In genomic region chr9:8863886-8864881, GRCh38 we compare ENCODE assay signal across 18 cellular contexts.
DNase-seq lines count a peak whose midpoint lies in the region; TF ChIP-seq lines count a peak whose summit lies in the region.
"Had no signal": no experiment of that assay in that cellular context is flagged by ENCODE, and none has a peak within 500 bp of the region (broad histone marks: within the 10 kb centered on the region; RNA-seq: fewer than 3 reads in every experiment).

No MANE protein-coding gene starts in this region.

- H3K9ac ChIP-seq in smooth muscle cell (ENCODE audit: low read depth): no peak overlapping the region

- peak overlapping the region; percentile 73 for H2AFZ ChIP-seq in smooth muscle cell (ENCODE audit: low read depth)

- H3K27ac ChIP-seq in cardiac muscle cell: peak overlapping the region; percentile 41
- peak overlapping the region; percentile 61 for H3K27ac ChIP-seq in ectodermal cell (ENCODE audit: insufficient read depth, low read depth, low read length, poor library complexity, severe bottlenecking)
- peak overlapping the region; percentile 69 for H3K27ac ChIP-seq in smooth muscle cell (ENCODE audit: low read depth)
- H3K27ac ChIP-seq: brain microvascular endothelial cell, heart left ventricle, VCaP had no signal

- intact Hi-C loops in cardiac septum (cut with DNase I): no loop called here

- H3K27me3 ChIP-seq in cardiac muscle cell (no peaks in the 10 kb centered on the region), ectodermal cell (ENCODE audit: control insufficient read depth, insufficient read depth, low read length, poor library complexity, severe bottlenecking) (no peaks in the 10 kb centered on the region), kidney epithelial cell (ENCODE audit: control insufficient read depth, insufficient read depth, low read length) (no peaks in the 10 kb centered on the region), smooth muscle cell (ENCODE audit: low read depth) (no peaks in the 10 kb centered on the region)
- H3K27me3 ChIP-seq: brain microvascular endothelial cell had no signal

- H3K36me3 Mint-ChIP-seq in progenitor cell of endocrine pancreas (ENCODE audit: insufficient read depth): no peaks in the 10 kb centered on the region
- H3K36me3 Mint-ChIP-seq: naive thymus-derived CD8-positive, alpha-beta T cell; stimulated activated effector memory CD8-positive, alpha-beta T cell treated with anti-CD3 and anti-CD28 coated beads, Interleukin-12 subunit alpha, Interleukin-12 subunit beta, amount 100 ng/mL, for 72 hours had no signal

- H3F3A ChIP-seq in smooth muscle cell (ENCODE audit: low read depth): no peaks in the 10 kb centered on the region

- H3K4me1 ChIP-seq in cardiac muscle cell (ENCODE audit: low read depth) (peaks cover 56% of the 10 kb centered on the region), ectodermal cell (ENCODE audit: control insufficient read depth, insufficient read depth, low read length) (peaks cover 22% of the 10 kb centered on the region), smooth muscle cell (ENCODE audit: low read depth) (peaks cover 25% of the 10 kb centered on the region)

- H3K36me3 ChIP-seq in cardiac muscle cell: no peaks in the 10 kb centered on the region
- no peaks in the 10 kb centered on the region for H3K36me3 ChIP-seq in ectodermal cell (ENCODE audit: control insufficient read depth, insufficient read depth, low read length)
- H3K36me3 ChIP-seq in kidney epithelial cell (ENCODE audit: control insufficient read depth, insufficient read depth, low read length): no peaks in the 10 kb centered on the region
- H3K36me3 ChIP-seq in smooth muscle cell (ENCODE audit: low read depth): no peaks in the 10 kb centered on the region
- H3K36me3 ChIP-seq: brain microvascular endothelial cell, heart left ventricle had no signal

- H3K4me3 ChIP-seq in cardiac muscle cell (no peak overlapping the region), ectodermal cell (ENCODE audit: insufficient read depth, low read depth, low read length) (no peak overlapping the region), kidney epithelial cell (ENCODE audit: low read depth, low read length) (no peak overlapping the region), smooth muscle cell (peak overlapping the region; percentile 28)
- H3K4me3 ChIP-seq: heart left ventricle had no signal

- no peak overlapping the region for H3K27ac Mint-ChIP-seq in progenitor cell of endocrine pancreas
- H3K27ac Mint-ChIP-seq: CD4-positive, alpha-beta T cell; naive thymus-derived CD8-positive, alpha-beta T cell; stimulated activated effector memory CD8-positive, alpha-beta T cell treated with anti-CD3 and anti-CD28 coated beads, Interleukin-12 subunit alpha, Interleukin-12 subunit beta, amount 100 ng/mL, for 72 hours had no signal

- no peak overlapping the region for H3K4me3 Mint-ChIP-seq in progenitor cell of endocrine pancreas (ENCODE audit: low read depth)
- H3K4me3 Mint-ChIP-seq: CD4-positive, alpha-beta T cell; naive thymus-derived CD8-positive, alpha-beta T cell; stimulated activated effector memory CD8-positive, alpha-beta T cell treated with anti-CD3 and anti-CD28 coated beads, Interleukin-12 subunit alpha, Interleukin-12 subunit beta, amount 100 ng/mL, for 72 hours had no signal

- TF ChIP-seq CTCF in cardiac muscle cell (IDR thresholded peaks at IDR 0.05; ENCODE audit: low read depth, low read length) (no peak), kidney epithelial cell (IDR thresholded peaks at IDR 0.05; ENCODE audit: insufficient read depth, low read length, poor library complexity, severe bottlenecking) (no peak), smooth muscle cell (IDR thresholded peaks at IDR 0.05; ENCODE audit: borderline replicate concordance, insufficient read depth, poor library complexity, severe bottlenecking) (no peak), progenitor cell of endocrine pancreas (IDR thresholded peaks at IDR 0.05; ENCODE audit: unreplicated experiment) (no peak)

- peak overlapping the region; percentile 82 for H3K4me2 ChIP-seq in smooth muscle cell

- 60 to 66% methylated on average over 7 to 8 of the region's 8 CpGs for WGBS in ectodermal cell, 2 experiments
- WGBS in smooth muscle cell (ENCODE audit: low lambda C conversion rate): 20% methylated on average over 8 of the region's 8 CpGs

- H3K79me2 ChIP-seq in smooth muscle cell (ENCODE audit: low read depth): no peaks in the 10 kb centered on the region

- H3K27me3 Mint-ChIP-seq in progenitor cell of endocrine pancreas: peaks cover 21% of the 10 kb centered on the region

- no peaks in the 10 kb centered on the region for H4K20me1 ChIP-seq in smooth muscle cell (ENCODE audit: low read depth)

- peaks cover 6% of the 10 kb centered on the region for H3K4me1 Mint-ChIP-seq in progenitor cell of endocrine pancreas (ENCODE audit: low read depth)

- DNase-seq in cardiac muscle cell (ENCODE audit: low read depth in 1 of 2, low spot score in 1 of 2) (peak; percentile 33 to 75), cardiac septum (ENCODE audit: low spot score) (no peak), kidney epithelial cell (ENCODE audit: low read depth) (peak; percentile 51), smooth muscle cell (lab: John Stamatoyannopoulos, UW; ENCODE audit: unreplicated experiment) (no peak), progenitor cell of endocrine pancreas (ENCODE audit: low spot score, unreplicated experiment) (no peak), T-helper 1 cell (no peak)
- DNase-seq in activated CD8-positive, alpha-beta memory T cell treated with anti-CD3 and anti-CD28 coated beads, Interleukin-2, amount 50 U/mL, for 48 hours: no peak
- DNase-seq: activated gamma-delta T cell treated with Interleukin-2 at 50 U/mL for 16 hours; brain microvascular endothelial cell; CD4-positive, alpha-beta T cell; heart left ventricle; naive thymus-derived CD8-positive, alpha-beta T cell; NCI-H1092; NCI-H2171; stimulated activated CD4-positive, alpha-beta T cell treated with anti-CD3 and anti-CD28 coated beads, Interleukin-4, amount 100 ng/mL, for 4 hours had no signal

- H3K9me3 Mint-ChIP-seq in progenitor cell of endocrine pancreas (ENCODE audit: low read depth): peaks cover 4% of the 10 kb centered on the region
- H3K9me3 Mint-ChIP-seq: CD4-positive, alpha-beta T cell; naive thymus-derived CD8-positive, alpha-beta T cell; stimulated activated effector memory CD8-positive, alpha-beta T cell treated with anti-CD3 and anti-CD28 coated beads, Interleukin-12 subunit alpha, Interleukin-12 subunit beta, amount 100 ng/mL, for 72 hours had no signal

- H3K9me3 ChIP-seq in cardiac muscle cell (ENCODE audit: low read depth) (no peaks in the 10 kb centered on the region), ectodermal cell (ENCODE audit: control insufficient read depth, low read length) (no peaks in the 10 kb centered on the region), smooth muscle cell (replicated peaks; ENCODE audit: low read depth) (no peaks in the 10 kb centered on the region)
- H3K9me3 ChIP-seq: heart left ventricle had no signal

Comparison
In these comparisons a context has a peak if more than half of its experiments do, and no peak if none do; other contexts are left out.
1. DNase-seq: peak in cardiac muscle cell (2 of 2) and kidney epithelial cell (single experiment); none in cardiac septum (single experiment), smooth muscle cell (single experiment), progenitor cell of endocrine pancreas (single experiment), activated CD8-positive, alpha-beta memory T cell treated with anti-CD3 and anti-CD28 coated beads, Interleukin-2, amount 50 U/mL, for 48 hours (single experiment) and T-helper 1 cell (0 of 5).
2. Peak in every context shown above with its lines, with median percentiles within 50 percentile points of each other: H3K27ac ChIP-seq.